Comparison of ENCODE assay signal across 19 cellular contexts in the genomic region with DNA sequence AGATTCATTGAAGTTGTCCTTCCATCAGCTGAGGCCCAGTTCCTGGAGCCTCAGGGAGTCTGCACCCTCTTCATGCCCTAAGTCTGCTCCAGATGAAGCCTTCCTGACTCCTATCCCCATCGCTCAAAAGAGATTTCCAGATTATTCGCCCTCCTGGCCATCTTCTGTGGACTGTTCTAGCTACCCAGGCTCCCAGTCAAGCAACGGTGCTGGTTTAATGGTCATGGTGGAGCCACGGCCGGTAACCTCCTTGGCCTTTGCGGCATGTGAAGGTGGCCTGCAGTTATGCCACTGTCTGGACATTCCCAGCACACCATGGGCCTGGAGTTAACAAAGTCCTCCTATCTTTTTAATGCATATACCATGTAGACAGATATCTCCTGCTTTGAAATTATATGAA.
DNase-seq lines count a peak whose midpoint lies in the region.
"Had no signal": no experiment of that assay in that cellular context is flagged by ENCODE, and none has a peak within 500 bp of the region (broad histone marks: within the 10 kb centered on the region; RNA-seq: fewer than 3 reads in every experiment).

No MANE protein-coding gene starts in this region.

- H3K4me3 Mint-ChIP-seq in activated CD4-positive, alpha-beta T cell treated with anti-CD3 and anti-CD28 coated beads, Interleukin-2, amount 10 ng/mL, durations not matched to agents 24 days and 14 days = no peak overlapping the region
- H3K4me3 Mint-ChIP-seq: B cell; CD4-positive, alpha-beta T cell; CD8-positive, alpha-beta T cell had no signal

- no peaks in the 10 kb centered on the region for H3K9me3 Mint-ChIP-seq in activated CD4-positive, alpha-beta T cell treated with anti-CD3 and anti-CD28 coated beads, Interleukin-2, amount 10 ng/mL, durations not matched to agents 24 days and 14 days
- H3K9me3 Mint-ChIP-seq: CD4-positive, alpha-beta T cell; CD8-positive, alpha-beta T cell had no signal

- H3K4me1 Mint-ChIP-seq in activated CD4-positive, alpha-beta T cell treated with anti-CD3 and anti-CD28 coated beads, Interleukin-2, amount 10 ng/mL, durations not matched to agents 24 days and 14 days = no peaks in the 10 kb centered on the region

- intact Hi-C loops in activated CD4-positive, alpha-beta T cell treated with anti-CD3 and anti-CD28 coated beads, Interleukin-2, amount 10 ng/mL, durations not matched to agents 24 days and 14 days (cut with micrococcal nuclease) = no loop called here
- intact Hi-C loops in posterior vena cava (cut with DNase I) = no loop called here

- no peak overlapping the region for H3K27ac Mint-ChIP-seq in activated CD4-positive, alpha-beta T cell treated with anti-CD3 and anti-CD28 coated beads, Interleukin-2, amount 10 ng/mL, durations not matched to agents 24 days and 14 days
- H3K27ac Mint-ChIP-seq: B cell; CD4-positive, alpha-beta T cell; CD8-positive, alpha-beta T cell had no signal

- no peaks in the 10 kb centered on the region for H3K36me3 Mint-ChIP-seq in activated CD4-positive, alpha-beta T cell treated with anti-CD3 and anti-CD28 coated beads, Interleukin-2, amount 10 ng/mL, durations not matched to agents 24 days and 14 days (ENCODE audit: low read depth)
- H3K36me3 Mint-ChIP-seq: CD8-positive, alpha-beta T cell had no signal

- H3K27me3 Mint-ChIP-seq in activated CD4-positive, alpha-beta T cell treated with anti-CD3 and anti-CD28 coated beads, Interleukin-2, amount 10 ng/mL, durations not matched to agents 24 days and 14 days = no peaks in the 10 kb centered on the region
- H3K27me3 Mint-ChIP-seq: B cell had no signal

- DNase-seq in activated CD4-positive, alpha-beta T cell treated with anti-CD3 and anti-CD28 coated beads, Interleukin-2, amount 10 ng/mL, durations not matched to agents 24 days and 14 days = peak; percentile 46
- no peak for DNase-seq in activated CD4-positive, alpha-beta T cell treated with anti-CD3 and anti-CD28 coated beads, Interleukin-2, amount 50 U/mL, for 1 hour
- DNase-seq in islet precursor cell (peak; percentile 41), posterior vena cava (ENCODE audit: low spot score) (peak; percentile 73), cerebellar cortex (ENCODE audit: low spot score) (no peak)
- no peak for DNase-seq in activated naive CD4-positive, alpha-beta T cell (lab: John Stamatoyannopoulos, UW)
- DNase-seq: AML-193; Caco-2; Calu3; CD4-positive, alpha-beta T cell; CD8-positive, alpha-beta T cell; DMS 273 treated with DMSO at 0.1 percent for 48 hours; DMS153; DMS53; DMS79; DND-41; EL; GDM1 had no signal

Comparison
In these comparisons a context has a peak if more than half of its experiments do, and no peak if none do; other contexts are left out.
1. DNase-seq: peak in activated CD4-positive, alpha-beta T cell treated with anti-CD3 and anti-CD28 coated beads, Interleukin-2, amount 10 ng/mL, durations not matched to agents 24 days and 14 days (single experiment), islet precursor cell (single experiment) and posterior vena cava (single experiment); none in activated CD4-positive, alpha-beta T cell treated with anti-CD3 and anti-CD28 coated beads, Interleukin-2, amount 50 U/mL, for 1 hour (single experiment), cerebellar cortex (single experiment) and activated naive CD4-positive, alpha-beta T cell (0 of 4).